ENCODE assay signal across 12 cellular contexts in the genomic region with DNA sequence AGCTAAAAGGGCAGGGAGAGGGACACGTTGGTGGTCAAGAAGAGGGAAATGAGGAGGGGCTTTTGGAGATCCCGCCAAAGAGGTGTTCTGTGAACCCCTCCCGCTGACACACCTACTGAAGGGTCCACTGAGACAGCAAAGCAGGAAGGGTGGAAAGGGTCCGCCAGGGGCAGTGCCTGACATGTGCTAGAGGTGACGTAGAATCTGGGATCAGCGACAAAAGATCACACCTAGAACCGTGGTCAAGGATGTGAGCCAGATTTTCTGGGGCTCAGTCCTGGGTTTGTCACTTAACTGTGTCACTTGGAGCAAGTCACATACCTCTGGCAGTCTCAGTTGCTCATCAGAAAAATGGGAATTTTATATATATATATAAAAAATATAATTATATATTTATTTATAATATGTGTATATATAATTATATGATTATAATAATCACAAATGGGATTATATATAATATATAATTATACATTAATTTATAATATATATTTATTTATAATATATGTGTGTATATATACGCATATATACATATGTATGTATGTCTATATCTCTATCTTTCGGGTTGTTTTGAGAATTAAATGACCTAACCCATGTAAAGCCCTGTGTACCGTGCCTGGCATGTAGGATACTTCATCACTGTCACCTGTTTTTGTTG. TPM values are rescaled to one million over a fixed set of nuclear protein-coding genes. Genes with fewer than 3 reads are reported as not detected.
DNase-seq lines count a peak whose midpoint lies in the region; ATAC-seq and TF ChIP-seq lines count a peak whose summit lies in the region.
"Had no signal": no experiment of that assay in that cellular context is flagged by ENCODE, and none has a peak within 500 bp of the region (broad histone marks: within the 10 kb centered on the region; RNA-seq: fewer than 3 reads in every experiment).

No MANE protein-coding gene starts in this region.

- dilution Hi-C loops in IMR-90 (cut with HindIII; ENCODE audit: low sequenced_read_pairs, unreplicated experiment): no loop called here

- peaks cover 0 to 9% of the 10 kb centered on the region in 2 experiments; a peak in 1 of 4 replicates for H3K79me1 ChIP-seq in IMR-90 (ENCODE audit: low read depth in 1 of 2, low read length in 2 of 2)

- peak overlapping the region; percentile 66; the same call in 1 of the 2 replicates for H2AK5ac ChIP-seq in IMR-90 (ENCODE audit: low read depth, low read length)

- TF ChIP-seq CTCF in IMR-90 (conservative IDR thresholded peaks at IDR 0.05; ENCODE audit: low read depth, low read length) (no peak), neural progenitor cell (IDR thresholded peaks at IDR 0.05) (no peak), GM23338 (conservative IDR thresholded peaks at IDR 0.05; ENCODE audit: low read depth in 2 of 2) (no peak)

- H3K36me3 ChIP-seq in BLaER1 treated with 17β-estradiol and CSF1 and Interleukin-3, amounts not matched to agents 10 nM and 100 nM: no peaks in the 10 kb centered on the region
- H3K36me3 ChIP-seq in IMR-90 (ENCODE audit: control insufficient read depth, insufficient read depth, low read length) (no peaks in the 10 kb centered on the region), neural progenitor cell (no peaks in the 10 kb centered on the region), GM23338 (ENCODE audit: insufficient read depth) (no peaks in the 10 kb centered on the region; the same call in 1 of the 2 replicates)

- peak overlapping the region; percentile 97 for H3K4me3 Mint-ChIP-seq in activated T-helper 17 cell treated with anti-CD3 and anti-CD28 coated beads, Interleukin-2, amount 50 U/mL, for 72 hours
- no peak overlapping the region for H3K4me3 Mint-ChIP-seq in neural progenitor cell
- no peak overlapping the region for H3K4me3 Mint-ChIP-seq in GM23338

- H2BK120ac ChIP-seq in IMR-90 (ENCODE audit: low read depth, low read length): peak overlapping the region; percentile 45

- H4K20me1 ChIP-seq in BLaER1 treated with 17β-estradiol and CSF1 and Interleukin-3, amounts not matched to agents 10 nM and 100 nM: no peaks in the 10 kb centered on the region
- H4K20me1 ChIP-seq in IMR-90 (ENCODE audit: insufficient read depth, low read length) (no peaks in the 10 kb centered on the region), neural progenitor cell (ENCODE audit: low read depth) (no peaks in the 10 kb centered on the region), GM23338 (replicated peaks; ENCODE audit: insufficient read depth) (no peaks in the 10 kb centered on the region)

- H2AK9ac ChIP-seq in IMR-90 (replicated peaks; ENCODE audit: low read depth, low read length, poor library complexity): peak overlapping the region; percentile 40

- H3K4me1 ChIP-seq in BLaER1 treated with 17β-estradiol and CSF1 and Interleukin-3, amounts not matched to agents 10 nM and 100 nM: peaks cover 63 to 75% (median 67%) of the 10 kb centered on the region in 10 experiments
- H3K4me1 ChIP-seq in IMR-90 (ENCODE audit: control insufficient read depth, insufficient read depth, low read length): peaks cover 19% of the 10 kb centered on the region
- peaks cover 20% of the 10 kb centered on the region for H3K4me1 ChIP-seq in neural progenitor cell
- peaks cover 26% of the 10 kb centered on the region for H3K4me1 ChIP-seq in GM23338 (ENCODE audit: insufficient read depth)

- peak overlapping the region; percentile 73 to 94 (median 83) for H3K4me2 ChIP-seq in BLaER1 treated with 17β-estradiol and CSF1 and Interleukin-3, amounts not matched to agents 10 nM and 100 nM
- H3K4me2 ChIP-seq in IMR-90 (ENCODE audit: low read depth, low read length) (no peak overlapping the region), neural progenitor cell (no peak overlapping the region), GM23338 (no peak overlapping the region)

- H3K79me2 ChIP-seq in neural progenitor cell (ENCODE audit: low read depth) (no peaks in the 10 kb centered on the region), GM23338 (replicated peaks; ENCODE audit: insufficient read depth) (no peaks in the 10 kb centered on the region)

- no peak overlapping the region for H3K14ac ChIP-seq in IMR-90 (replicated peaks; ENCODE audit: low read depth, low read length)

- intact Hi-C loops in IMR-90 (cut with micrococcal nuclease): no loop called here

- H3K27me3 Mint-ChIP-seq in activated T-helper 17 cell treated with anti-CD3 and anti-CD28 coated beads, Interleukin-2, amount 50 U/mL, for 72 hours: no peaks in the 10 kb centered on the region
- H3K27me3 Mint-ChIP-seq in neural progenitor cell (ENCODE audit: insufficient read depth, low read depth) (peaks cover 10% of the 10 kb centered on the region), GM23338 (ENCODE audit: insufficient read depth, low read depth, poor library complexity) (peaks cover 11% of the 10 kb centered on the region)

- H3K4ac ChIP-seq in IMR-90 (ENCODE audit: low read depth, low read length): peak overlapping the region; percentile 51; the same call in 1 of the 2 replicates

- peak overlapping the region; percentile 99 for H3K27ac Mint-ChIP-seq in activated T-helper 17 cell treated with anti-CD3 and anti-CD28 coated beads, Interleukin-2, amount 50 U/mL, for 72 hours
- H3K27ac Mint-ChIP-seq in neural progenitor cell: peak overlapping the region; percentile 86
- no peak overlapping the region for H3K27ac Mint-ChIP-seq in GM23338

- H4K8ac ChIP-seq in IMR-90 (ENCODE audit: low read depth in 2 of 2, low read length in 2 of 2): no peak overlapping the region; a peak in 1 of 4 replicates

- WGBS in IMR-90 (ENCODE audit: extremely low coverage in 2 of 2, insufficient read length in 1 of 2), 2 experiments: 80% methylated on average over 2 of the region's 10 CpGs; no CpG with 5 or more reads in 1 of the 2 experiments

- no peak overlapping the region for H4K91ac ChIP-seq in IMR-90 (ENCODE audit: insufficient read depth, low read depth, low read length)

- no peak overlapping the region for H3K18ac ChIP-seq in IMR-90 (ENCODE audit: low read depth, low read length)

- H2BK20ac ChIP-seq in IMR-90 (ENCODE audit: low read depth, low read length): peak overlapping the region; percentile 16; the same call in 1 of the 2 replicates

- ATAC-seq in IMR-90 (ENCODE audit: low read depth): no peak
- no peak for ATAC-seq in activated T-helper 17 cell treated with anti-CD3 and anti-CD28 coated beads, Interleukin-2, amount 50 U/mL, for 72 hours (replicated peaks)
- ATAC-seq in GM23338: no peak

- peak overlapping the region; percentile 62; the same call in 2 of the 3 replicates for H2BK15ac ChIP-seq in IMR-90 (ENCODE audit: low read depth, low read length)

- H3K9me2 ChIP-seq in GM23338 (ENCODE audit: insufficient read depth): no peaks in the 10 kb centered on the region

- TF ChIP-seq POLR2A in IMR-90 (IDR thresholded peaks at IDR 0.05; ENCODE audit: low read depth, low read length): no peak

- H3K36me3 Mint-ChIP-seq in activated T-helper 17 cell treated with anti-CD3 and anti-CD28 coated beads, Interleukin-2, amount 50 U/mL, for 72 hours (ENCODE audit: low read depth): peaks cover 78% of the 10 kb centered on the region
- H3K36me3 Mint-ChIP-seq in neural progenitor cell: peaks cover 6% of the 10 kb centered on the region
- H3K36me3 Mint-ChIP-seq in GM23338 (ENCODE audit: low read depth): no peaks in the 10 kb centered on the region; the same call in 1 of the 3 replicates

- CTCF ChIA-PET in IMR-90 (lab: Yijun Ruan, JAX): interaction anchor here (1.3 kb wide), 1 partner anchor 16 kb away, joined by 4 read pairs; no protein-coding TSS in a partner anchor

- H3K9me3 ChIP-seq in BLaER1 treated with 17β-estradiol and CSF1 and Interleukin-3, amounts not matched to agents 10 nM and 100 nM (replicated peaks in 1 of 11): peaks cover 0 to 16% (median 9%) of the 10 kb centered on the region in 11 experiments; a peak in 7 of 22 replicates
- H3K9me3 ChIP-seq in IMR-90 (ENCODE audit: control insufficient read depth, insufficient read depth, low read length) (no peaks in the 10 kb centered on the region), neural progenitor cell (ENCODE audit: low read depth) (no peaks in the 10 kb centered on the region)

- H2BK5ac ChIP-seq in IMR-90 (ENCODE audit: low read depth, low read length, poor library complexity, severe bottlenecking): no peak overlapping the region

- H3K9me3 Mint-ChIP-seq in activated T-helper 17 cell treated with anti-CD3 and anti-CD28 coated beads, Interleukin-2, amount 50 U/mL, for 72 hours: no peaks in the 10 kb centered on the region
- H3K9me3 Mint-ChIP-seq in neural progenitor cell (peaks cover 13% of the 10 kb centered on the region), GM23338 (no peaks in the 10 kb centered on the region; the same call in 2 of the 3 replicates)

- H3F3A ChIP-seq in neural progenitor cell (ENCODE audit: low read depth): peaks cover 21% of the 10 kb centered on the region
- peaks cover 3% of the 10 kb centered on the region; the same call in 1 of the 2 replicates for H3F3A ChIP-seq in GM23338 (replicated peaks; ENCODE audit: low read depth)

- H3K9me1 ChIP-seq in IMR-90 (ENCODE audit: insufficient read depth, low read length): peaks cover 16% of the 10 kb centered on the region

- in situ Hi-C loops in IMR-90 (cut with MboI; ENCODE audit: low sequenced_read_pairs): no loop called here

- H3K27ac ChIP-seq in BLaER1 treated with 17β-estradiol and CSF1 and Interleukin-3, amounts not matched to agents 10 nM and 100 nM: peak overlapping the region; percentile 6 to 99 (median 93); a peak in 21 of 22 replicates
- H3K27ac ChIP-seq in IMR-90 (ENCODE audit: insufficient read depth, low read length) (no peak overlapping the region), neural progenitor cell (no peak overlapping the region), GM23338 (ENCODE audit: low read depth) (no peak overlapping the region)
- H3K27ac ChIP-seq: C4-2B had no signal

- H3K56ac ChIP-seq in IMR-90 (ENCODE audit: extremely low read depth, insufficient read depth, low read length): no peak overlapping the region

- H3K23ac ChIP-seq in IMR-90 (ENCODE audit: low read depth, low read length): no peak overlapping the region

- no TSS peak for BruUV-seq in IMR-90 (replicated peaks; lab: Mats Ljungman, UMichigan)

- TF ChIP-seq RAD21 in IMR-90 (IDR thresholded peaks at IDR 0.05; ENCODE audit: low read length): no peak

- H3K9ac ChIP-seq in BLaER1 treated with 17β-estradiol and CSF1 and Interleukin-3, amounts not matched to agents 10 nM and 100 nM: peak overlapping the region in 8 of 11 experiments; percentile 19 to 86 (median 80); a peak in 11 of 22 replicates
- no peak overlapping the region for H3K9ac ChIP-seq in IMR-90 (ENCODE audit: low read depth, low read length)
- H3K9ac ChIP-seq in neural progenitor cell: no peak overlapping the region

- peak overlapping the region; percentile 58 for H2AFZ ChIP-seq in IMR-90 (replicated peaks; ENCODE audit: low read length, poor library complexity)
- no peak overlapping the region for H2AFZ ChIP-seq in neural progenitor cell (replicated peaks)
- no peak overlapping the region for H2AFZ ChIP-seq in GM23338

- H3K27me3 ChIP-seq in BLaER1 treated with 17β-estradiol and CSF1 and Interleukin-3, amounts not matched to agents 10 nM and 100 nM: no peaks in the 10 kb centered on the region
- H3K27me3 ChIP-seq in IMR-90 (ENCODE audit: control insufficient read depth, insufficient read depth, low read length) (no peaks in the 10 kb centered on the region), neural progenitor cell (no peaks in the 10 kb centered on the region), GM23338 (ENCODE audit: insufficient read depth) (no peaks in the 10 kb centered on the region)

- peaks cover 51% of the 10 kb centered on the region for H3K4me1 Mint-ChIP-seq in activated T-helper 17 cell treated with anti-CD3 and anti-CD28 coated beads, Interleukin-2, amount 50 U/mL, for 72 hours
- H3K4me1 Mint-ChIP-seq in neural progenitor cell (peaks cover 39% of the 10 kb centered on the region), GM23338 (peaks cover 31% of the 10 kb centered on the region)

- peak overlapping the region in 2 of 10 experiments; percentile 2 to 20; a peak in 2 of 20 replicates for H3K4me3 ChIP-seq in BLaER1 treated with 17β-estradiol and CSF1 and Interleukin-3, amounts not matched to agents 10 nM and 100 nM
- H3K4me3 ChIP-seq in IMR-90 (ENCODE audit: insufficient read depth, low read depth, low read length): no peak overlapping the region
- H3K4me3 ChIP-seq in neural progenitor cell: no peak overlapping the region
- H3K4me3 ChIP-seq in GM23338: no peak overlapping the region

- H4K5ac ChIP-seq in IMR-90 (ENCODE audit: low read depth, low read length): no peak overlapping the region

- POLR2A ChIA-PET in IMR-90 (lab: Charles Lee; ENCODE audit: unreplicated experiment): no interaction called here

- DNase-seq in IMR-90: no peak
- DNase-seq in neural progenitor cell (ENCODE audit: low spot score): no peak
- no peak for DNase-seq in GM23338 (ENCODE audit: low spot score)
- no peak for DNase-seq in foreskin melanocyte
- no peak for DNase-seq in superior temporal gyrus (ENCODE audit: extremely low spot score)
- DNase-seq in iPS-NIHi11 (ENCODE audit: low spot score): no peak
- DNase-seq: GOT3, NCI-H2227 treated with DMSO at 0.1 percent for 48 hours, nucleus accumbens had no signal

RNA-seq across cellular contexts. Expression of a gene that starts 34.9 kb away (rescaled TPM):
- total RNA-seq in IMR-90 (2012; rRNA removed) (154 and 237 TPM in 2 replicates), neural progenitor cell (ENCODE audit: low replicate concordance) (271 and 309 TPM in 2 replicates)
- polyA plus RNA-seq in IMR-90 (2012; rRNA removed) (220 and 250 TPM in 2 replicates), GM23338 (2016; fragmentation: Nextera tagmentation; extraction: Ambion mirVana) (437 and 522 TPM in 2 replicates)
- polyA plus RNA-seq in IMR-90 (2012; cell fraction: cytosol; rRNA removed): 150 and 346 TPM in 2 replicates
- polyA plus RNA-seq in IMR-90 (2012; cell fraction: nucleus; rRNA removed; ENCODE audit: low replicate concordance): 33.0 and 110 TPM in 2 replicates
- 100 to 1,000 TPM; 203 to 227 TPM for total RNA-seq in activated T-helper 17 cell treated with anti-CD3 and anti-CD28 coated beads, Interleukin-2, amount 50 U/mL, for 72 hours
- 236 and 244 TPM in 2 replicates for total RNA-seq in GM23338 (2014; rRNA removed; shearing (Covaris generic))

Comparison
In these comparisons a context has a peak if more than half of its experiments do, and no peak if none do; other contexts are left out.
1. H3K27ac ChIP-seq: peak in BLaER1 treated with 17β-estradiol and CSF1 and Interleukin-3, amounts not matched to agents 10 nM and 100 nM (11 of 11); none in IMR-90 (single experiment), neural progenitor cell (single experiment) and GM23338 (single experiment).
2. H3K4me2 ChIP-seq: peak in BLaER1 treated with 17β-estradiol and CSF1 and Interleukin-3, amounts not matched to agents 10 nM and 100 nM (11 of 11); none in IMR-90 (single experiment), neural progenitor cell (single experiment) and GM23338 (single experiment).
3. H3K9ac ChIP-seq: peak in BLaER1 treated with 17β-estradiol and CSF1 and Interleukin-3, amounts not matched to agents 10 nM and 100 nM (8 of 11); none in IMR-90 (single experiment) and neural progenitor cell (single experiment).